In the genomic region with DNA sequence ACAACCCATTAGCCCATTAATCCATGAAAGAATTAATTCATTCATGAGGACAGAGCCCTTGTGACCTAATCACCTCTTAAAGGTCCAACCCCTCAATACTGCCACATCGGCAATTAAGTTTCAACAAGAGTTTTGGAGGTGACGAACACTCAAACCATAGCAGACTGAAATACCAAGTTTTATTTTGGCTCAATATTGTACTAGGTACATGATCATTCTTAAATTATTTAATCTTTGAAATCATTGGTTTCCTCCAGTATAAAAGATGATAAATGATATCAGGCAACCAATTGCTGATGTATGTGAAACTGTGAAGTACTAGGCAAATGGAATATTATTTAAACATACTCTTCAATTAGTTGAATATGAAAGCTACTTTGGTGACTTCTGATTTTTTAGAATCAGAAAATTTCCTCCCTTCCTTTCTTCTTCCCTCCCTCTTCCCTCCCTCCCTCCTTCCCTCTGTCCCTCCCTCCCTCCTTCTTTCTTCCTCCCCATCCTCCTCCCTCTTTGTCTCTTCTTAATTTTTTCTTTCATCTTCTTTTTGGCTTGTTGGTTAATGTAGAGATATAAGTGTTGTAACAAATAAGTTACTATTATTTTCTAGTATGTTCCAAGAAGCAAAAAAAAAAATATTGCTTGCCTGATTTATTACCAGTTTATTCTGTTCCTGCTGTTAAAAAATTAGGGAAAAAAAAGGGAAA, we compare ENCODE assay signal across 1 cellular context.
TF ChIP-seq lines count a peak whose summit lies in the region.

No MANE protein-coding gene starts in this region.

TF ChIP-seq in IMR-90, 13 proteins besides CTCF, POLR2A, EP300 and RAD21:
- TF ChIP-seq MAFK (IDR thresholded peaks at IDR 0.05; ENCODE audit: low read depth, low read length) (peak; percentile 82), NFE2L2 (IDR thresholded peaks at IDR 0.05; ENCODE audit: low read depth, low read length) (no peak), BHLHE40 (IDR thresholded peaks at IDR 0.05; ENCODE audit: low read depth, low read length) (no peak), SMC3 (IDR thresholded peaks at IDR 0.05; ENCODE audit: low read depth, low read length) (no peak), CEBPB (IDR thresholded peaks at IDR 0.05; ENCODE audit: low read depth, low read length) (no peak), CHD1 (IDR thresholded peaks at IDR 0.05; ENCODE audit: low read depth, low read length) (no peak)
